19 cellular contexts compared by ENCODE assay signal in genomic region chr10:33950216-33950615, GRCh38.
"Had no signal": no experiment of that assay in that cellular context is flagged by ENCODE, and none has a peak within 500 bp of the region (broad histone marks: within the 10 kb centered on the region; RNA-seq: fewer than 3 reads in every experiment).

No MANE protein-coding gene starts in this region.

- H3K9me3 Mint-ChIP-seq: activated CD4-positive, alpha-beta T cell treated with anti-CD3 and anti-CD28 coated beads, Interleukin-2, amount 10 ng/mL, durations not matched to agents 24 days and 14 days; activated CD8-positive, alpha-beta T cell treated with anti-CD3 and anti-CD28 coated beads for 36 hours; activated T-helper 17 cell treated with anti-CD3 and anti-CD28 coated beads, Interleukin-2, amount 50 U/mL, for 72 hours had no signal

- H3K27me3 Mint-ChIP-seq: activated CD4-positive, alpha-beta T cell treated with anti-CD3 and anti-CD28 coated beads, Interleukin-2, amount 10 ng/mL, durations not matched to agents 24 days and 14 days; activated CD8-positive, alpha-beta T cell treated with anti-CD3 and anti-CD28 coated beads for 36 hours; stimulated activated naive B cell treated with anti-CD40 and anti-IgM and Interleukin-4, amounts not matched to agents 10 μg/mL and 1 μg/mL and 100 μg/mL, for 72 hours had no signal

- H3K4me1 ChIP-seq: body of pancreas, gastrocnemius medialis, upper lobe of right lung had no signal

- H3K36me3 ChIP-seq: gastrocnemius medialis, thoracic aorta, upper lobe of right lung had no signal

- H3K4me3 Mint-ChIP-seq: activated CD4-positive, alpha-beta T cell treated with anti-CD3 and anti-CD28 coated beads, Interleukin-2, amount 10 ng/mL, durations not matched to agents 24 days and 14 days; activated CD8-positive, alpha-beta T cell treated with anti-CD3 and anti-CD28 coated beads for 36 hours; activated T-helper 17 cell treated with anti-CD3 and anti-CD28 coated beads, Interleukin-2, amount 50 U/mL, for 72 hours; nephron progenitor cell; stimulated activated naive B cell treated with anti-CD40 and anti-IgM and Interleukin-4, amounts not matched to agents 10 μg/mL and 1 μg/mL and 100 μg/mL, for 72 hours had no signal

- H3K36me3 Mint-ChIP-seq: stimulated activated naive B cell treated with anti-CD40 and anti-IgM and Interleukin-4, amounts not matched to agents 10 μg/mL and 1 μg/mL and 100 μg/mL, for 72 hours had no signal

- H3K4me1 Mint-ChIP-seq: activated CD4-positive, alpha-beta T cell treated with anti-CD3 and anti-CD28 coated beads, Interleukin-2, amount 10 ng/mL, durations not matched to agents 24 days and 14 days; activated T-helper 17 cell treated with anti-CD3 and anti-CD28 coated beads, Interleukin-2, amount 50 U/mL, for 72 hours; stimulated activated naive B cell treated with anti-CD40 and anti-IgM and Interleukin-4, amounts not matched to agents 10 μg/mL and 1 μg/mL and 100 μg/mL, for 72 hours had no signal

- DNase-seq: activated CD4-positive, alpha-beta T cell treated with anti-CD3 and anti-CD28 coated beads, Interleukin-2, amount 10 ng/mL, durations not matched to agents 24 days and 14 days; activated CD8-positive, alpha-beta T cell treated with anti-CD3 and anti-CD28 coated beads for 36 hours; activated naive CD4-positive, alpha-beta T cell; activated T-cell treated with anti-CD3 and anti-CD28 coated beads, Interleukin-2, amount 50 U/mL, for 1 hour; body of pancreas; caudate nucleus; dorsolateral prefrontal cortex; erythroblast; gastrocnemius medialis; head of caudate nucleus; mesendoderm; nephron progenitor cell; nucleus accumbens; retina; stimulated activated naive B cell treated with anti-CD40 and anti-IgM and Interleukin-4, amounts not matched to agents 10 μg/mL and 1 μg/mL and 100 μg/mL, for 72 hours; SW 1271; upper lobe of right lung had no signal

- H3K4me3 ChIP-seq: body of pancreas, dorsolateral prefrontal cortex, gastrocnemius medialis, thoracic aorta, upper lobe of right lung had no signal

- H3K27me3 ChIP-seq: body of pancreas, gastrocnemius medialis, upper lobe of right lung had no signal

- H3K27ac ChIP-seq: body of pancreas, dorsolateral prefrontal cortex, gastrocnemius medialis, thoracic aorta, upper lobe of right lung had no signal

- H3K9me3 ChIP-seq: body of pancreas, gastrocnemius medialis, thoracic aorta, upper lobe of right lung had no signal

- H3K27ac Mint-ChIP-seq: activated CD4-positive, alpha-beta T cell treated with anti-CD3 and anti-CD28 coated beads, Interleukin-2, amount 10 ng/mL, durations not matched to agents 24 days and 14 days; activated CD8-positive, alpha-beta T cell treated with anti-CD3 and anti-CD28 coated beads for 36 hours; activated T-helper 17 cell treated with anti-CD3 and anti-CD28 coated beads, Interleukin-2, amount 50 U/mL, for 72 hours; nephron progenitor cell; stimulated activated naive B cell treated with anti-CD40 and anti-IgM and Interleukin-4, amounts not matched to agents 10 μg/mL and 1 μg/mL and 100 μg/mL, for 72 hours had no signal
